Comparison of ENCODE assay signal across 11 cellular contexts in genomic region chr7:107972075-107972482, GRCh38. TPM values are rescaled to one million over a fixed set of nuclear protein-coding genes. Genes with fewer than 3 reads are reported as not detected.
DNase-seq lines count a peak whose midpoint lies in the region; ATAC-seq, FAIRE-seq and TF ChIP-seq lines count a peak whose summit lies in the region.
"Had no signal": no experiment of that assay in that cellular context is flagged by ENCODE, and none has a peak within 500 bp of the region (broad histone marks: within the 10 kb centered on the region; RNA-seq: fewer than 3 reads in every experiment).

No MANE protein-coding gene starts in this region.

- peaks cover 7% of the 10 kb centered on the region for H3K4me1 ChIP-seq in IMR-90 (ENCODE audit: control insufficient read depth, insufficient read depth, low read length)
- H3K4me1 ChIP-seq in HepG2 (ENCODE audit: insufficient read depth, low read length) = peaks cover 48% of the 10 kb centered on the region
- peaks cover 0 to 5% (median 0%) of the 10 kb centered on the region in 6 donors for H3K4me1 ChIP-seq in spleen
- H3K4me1 ChIP-seq: HAP-1 had no signal

- peaks cover 61% of the 10 kb centered on the region for H3K36me3 ChIP-seq in IMR-90 (ENCODE audit: control insufficient read depth, insufficient read depth, low read length)
- H3K36me3 ChIP-seq in HepG2 (replicated peaks in 1 of 2; ENCODE audit: control insufficient read depth in 1 of 2, insufficient read depth in 2 of 2, low read length in 2 of 2) = peaks cover 17 to 38% of the 10 kb centered on the region in 2 experiments
- H3K36me3 ChIP-seq in spleen = peaks cover 0 to 26% (median 0%) of the 10 kb centered on the region in 6 donors

- H3K4me2 ChIP-seq in IMR-90 (ENCODE audit: low read depth, low read length) (peak overlapping the region; percentile 10; the same call in 1 of the 2 replicates), HepG2 (ENCODE audit: low read depth, low read length) (0 out of 2 replicates have a peak overlapping the region, but pooled peaks have one; percentile 12)

- H3K4me3 ChIP-seq in IMR-90 (ENCODE audit: insufficient read depth, low read depth, low read length) (no peak overlapping the region), HepG2 (replicated peaks in 1 of 3; ENCODE audit: insufficient read depth in 1 of 3, low read depth in 2 of 3, low read length in 3 of 3) (no peak overlapping the region), spleen (no peak overlapping the region)
- H3K4me3 ChIP-seq: HAP-1 had no signal

- H4K91ac ChIP-seq in IMR-90 (ENCODE audit: insufficient read depth, low read depth, low read length) = no peak overlapping the region

- no peak overlapping the region for H3K56ac ChIP-seq in IMR-90 (ENCODE audit: extremely low read depth, insufficient read depth, low read length)

- dilution Hi-C loops in IMR-90 (cut with HindIII; ENCODE audit: low sequenced_read_pairs, unreplicated experiment) = no loop called here

- H3K79me2 ChIP-seq in HepG2 (ENCODE audit: insufficient read depth, low read length) = no peaks in the 10 kb centered on the region

- H2BK20ac ChIP-seq in IMR-90 (ENCODE audit: low read depth, low read length) = no peak overlapping the region

- intact Hi-C loops in IMR-90 (cut with micrococcal nuclease) = no loop called here
- intact Hi-C loops in HepG2 (cut with micrococcal nuclease; ENCODE audit: unreplicated experiment) = no loop called here
- intact Hi-C loops in spleen (cut with DNase I; ENCODE audit: low total_unique reads) = no loop called here

- H4K5ac ChIP-seq in IMR-90 (ENCODE audit: low read depth, low read length) = no peak overlapping the region; the same call in 1 of the 2 replicates

- H2AFZ ChIP-seq in IMR-90 (replicated peaks; ENCODE audit: low read length, poor library complexity) = no peak overlapping the region
- no peak overlapping the region for H2AFZ ChIP-seq in HepG2 (ENCODE audit: low read length)

- H3K14ac ChIP-seq in IMR-90 (replicated peaks; ENCODE audit: low read depth, low read length) = no peak overlapping the region

- no CpG with 5 or more reads among the region's 4 CpGs for WGBS in IMR-90 (ENCODE audit: extremely low coverage in 2 of 2, insufficient read length in 1 of 2), 2 experiments
- 6% methylated on average over 4 of the region's 4 CpGs for WGBS in HepG2 (ENCODE audit: low lambda C conversion rate)
- 51 to 80% (median 71%) methylated on average over 4 of the region's 4 CpGs for WGBS in spleen, 5 donors

- H3K23ac ChIP-seq in IMR-90 (ENCODE audit: low read depth, low read length) = no peak overlapping the region

- H3K36me3 Mint-ChIP-seq in chondrocyte (ENCODE audit: low read depth) = peaks cover 41% of the 10 kb centered on the region
- no peaks in the 10 kb centered on the region for H3K36me3 Mint-ChIP-seq in activated CD8-positive, alpha-beta T cell treated with anti-CD3 and anti-CD28 coated beads, Interleukin-2, amount 10 ng/mL, durations not matched to agents 7 days and 5 days (ENCODE audit: low read depth)

- peaks cover 19% of the 10 kb centered on the region for H3K9me1 ChIP-seq in IMR-90 (ENCODE audit: insufficient read depth, low read length)

- POLR2A ChIA-PET in IMR-90 (lab: Charles Lee; ENCODE audit: unreplicated experiment) (interaction anchor here (0.6 to 1.2 kb wide), 3 partner anchors 26 to 355 kb away, joined by 3 to 4 read pairs (median 4); no protein-coding TSS in a partner anchor), HepG2 (lab: Yijun Ruan, JAX) (interaction anchor here (0.6 to 2.2 kb wide), 2 partner anchors 32 to 123 kb away, joined by 3 to 10 read pairs; partner anchors contain the start of gene LAMB1)
- POLR2A ChIA-PET in activated CD8-positive, alpha-beta T cell treated with anti-CD3 and anti-CD28 coated beads, Interleukin-2, amount 10 ng/mL, durations not matched to agents 7 days and 5 days (lab: Charles Lee) = no interaction called here

- ATAC-seq in IMR-90 (ENCODE audit: low read depth) = peak; percentile 73
- ATAC-seq in HepG2 = peak; percentile 77
- no peak for ATAC-seq in activated CD8-positive, alpha-beta T cell treated with anti-CD3 and anti-CD28 coated beads, Interleukin-2, amount 10 ng/mL, durations not matched to agents 7 days and 5 days

- H4K8ac ChIP-seq in IMR-90 (ENCODE audit: low read depth in 2 of 2, low read length in 2 of 2) = no peak overlapping the region

- H3K9ac ChIP-seq in IMR-90 (ENCODE audit: low read depth, low read length) (no peak overlapping the region), HepG2 (ENCODE audit: insufficient read depth, low read depth, low read length) (no peak overlapping the region)

- H2AK9ac ChIP-seq in IMR-90 (replicated peaks; ENCODE audit: low read depth, low read length, poor library complexity) = no peak overlapping the region

- H3K27ac ChIP-seq in IMR-90 (ENCODE audit: insufficient read depth, low read length) (peak overlapping the region; percentile 23; the same call in 1 of the 2 replicates), HepG2 (ENCODE audit: extremely low read length, insufficient read depth, low read length) (peak overlapping the region; percentile 61), spleen (peak overlapping the region in 7 of 8 donors; percentile 10 to 78 (median 69))

- peaks cover 33% of the 10 kb centered on the region for H3K4me1 Mint-ChIP-seq in chondrocyte (ENCODE audit: low read depth)
- no peaks in the 10 kb centered on the region for H3K4me1 Mint-ChIP-seq in activated CD8-positive, alpha-beta T cell treated with anti-CD3 and anti-CD28 coated beads, Interleukin-2, amount 10 ng/mL, durations not matched to agents 7 days and 5 days (ENCODE audit: low read depth)

- peak overlapping the region; percentile 43; the same call in 1 of the 2 replicates for H3K18ac ChIP-seq in IMR-90 (ENCODE audit: low read depth, low read length)

- in situ Hi-C loops in IMR-90 (cut with MboI; ENCODE audit: low sequenced_read_pairs) = no loop called here
- in situ Hi-C loops in HepG2 (cut with HindIII; ENCODE audit: extremely low pct_ligation_motif_present, low pct_unique_long_range_greater_than_20kb) = no loop called here

- CTCF ChIA-PET in IMR-90 (lab: Yijun Ruan, JAX) (interaction anchor here (0.7 kb wide), 1 partner anchor 37 kb away, joined by 3 read pairs; no protein-coding TSS in a partner anchor), HepG2 (lab: Yijun Ruan, JAX; ENCODE audit: low intra/inter-chr PET ratio, low total read pairs) (no interaction called here)
- CTCF ChIA-PET in activated CD8-positive, alpha-beta T cell treated with anti-CD3 and anti-CD28 coated beads, Interleukin-2, amount 10 ng/mL, durations not matched to agents 7 days and 5 days (lab: Charles Lee) = no interaction called here

- H3K9me3 ChIP-seq in IMR-90 (ENCODE audit: control insufficient read depth, insufficient read depth, low read length) (no peaks in the 10 kb centered on the region), HepG2 (ENCODE audit: low read length) (no peaks in the 10 kb centered on the region), spleen (no peaks in the 10 kb centered on the region)
- H3K9me3 ChIP-seq: HAP-1 had no signal

- H2BK120ac ChIP-seq in IMR-90 (ENCODE audit: low read depth, low read length) = no peak overlapping the region; the same call in 1 of the 2 replicates

- H3K27me3 ChIP-seq in IMR-90 (ENCODE audit: control insufficient read depth, insufficient read depth, low read length) (no peaks in the 10 kb centered on the region), HepG2 (ENCODE audit: control insufficient read depth in 1 of 2, insufficient read depth in 2 of 2, low read length in 2 of 2) (no peaks in the 10 kb centered on the region), spleen (replicated peaks in 1 of 7) (no peaks in the 10 kb centered on the region)

- FAIRE-seq in HepG2 (lab: Jason Lieb, UNC) = peak; percentile 95

- no peak overlapping the region for H2AK5ac ChIP-seq in IMR-90 (ENCODE audit: low read depth, low read length)

- no peak overlapping the region for H2BK15ac ChIP-seq in IMR-90 (ENCODE audit: low read depth, low read length)

- H3K9me3 Mint-ChIP-seq in chondrocyte (ENCODE audit: low read depth) = no peaks in the 10 kb centered on the region
- no peaks in the 10 kb centered on the region for H3K9me3 Mint-ChIP-seq in activated CD8-positive, alpha-beta T cell treated with anti-CD3 and anti-CD28 coated beads, Interleukin-2, amount 10 ng/mL, durations not matched to agents 7 days and 5 days (ENCODE audit: insufficient read depth)

- no peak for TF ChIP-seq POLR2A in IMR-90 (IDR thresholded peaks at IDR 0.05; ENCODE audit: low read depth, low read length)
- no peak for TF ChIP-seq POLR2A in HepG2 (IDR thresholded peaks at IDR 0.05; ENCODE audit: insufficient read depth in 1 of 2, low read depth in 2 of 2, low read length in 2 of 2)
- TF ChIP-seq POLR2A in spleen (IDR thresholded peaks at IDR 0.05) = no peak

- H4K20me1 ChIP-seq in IMR-90 (ENCODE audit: insufficient read depth, low read length) = peaks cover 7% of the 10 kb centered on the region
- peaks cover 3% of the 10 kb centered on the region for H4K20me1 ChIP-seq in HepG2 (ENCODE audit: insufficient read depth, low read length)

- DNase-seq in IMR-90 = peak; percentile 76
- no peak for DNase-seq in chondrocyte (ENCODE audit: low spot score)
- DNase-seq in HepG2 (ENCODE audit: low spot score) = peak; percentile 91
- DNase-seq in spleen = no peak
- no peak for DNase-seq in kidney glomerular epithelial cell (lab: John Stamatoyannopoulos, UW)
- DNase-seq in hippocampal formation (lab: John Stamatoyannopoulos, UW) = no peak
- no peak for DNase-seq in COLO668 (lab: John Stamatoyannopoulos, UW; ENCODE audit: unreplicated experiment)
- DNase-seq in activated CD8-positive, alpha-beta T cell treated with anti-CD3 and anti-CD28 coated beads, Interleukin-2, amount 10 ng/mL, durations not matched to agents 7 days and 5 days = no peak
- DNase-seq: NCI-H2029 had no signal

- H3K27ac Mint-ChIP-seq in chondrocyte (ENCODE audit: unreplicated experiment) = peak overlapping the region; percentile 75
- H3K27ac Mint-ChIP-seq in activated CD8-positive, alpha-beta T cell treated with anti-CD3 and anti-CD28 coated beads, Interleukin-2, amount 10 ng/mL, durations not matched to agents 7 days and 5 days = no peak overlapping the region

- BruUV-seq in IMR-90 (replicated peaks; lab: Mats Ljungman, UMichigan) (no TSS peak), HepG2 (replicated peaks; lab: Mats Ljungman, UMichigan) (TSS peak; percentile 25)

- TF ChIP-seq EP300 in HepG2 (IDR thresholded peaks at IDR 0.05; ENCODE audit: low read depth in 2 of 2, low read length in 2 of 2) = peak in 1 of 2 experiments; percentile 87; a peak in 2 of 4 replicates
- TF ChIP-seq EP300 in HepG2 (CRISPR knock-in tag; IDR thresholded peaks at IDR 0.05; ENCODE audit: borderline replicate concordance) = peak; percentile 84

- no peaks in the 10 kb centered on the region for H3K27me3 Mint-ChIP-seq in chondrocyte (ENCODE audit: low read depth)
- H3K27me3 Mint-ChIP-seq in activated CD8-positive, alpha-beta T cell treated with anti-CD3 and anti-CD28 coated beads, Interleukin-2, amount 10 ng/mL, durations not matched to agents 7 days and 5 days (ENCODE audit: low read depth) = peaks cover 9% of the 10 kb centered on the region

- H3K4ac ChIP-seq in IMR-90 (ENCODE audit: low read depth, low read length) = no peak overlapping the region

- no peak overlapping the region for H3K4me3 Mint-ChIP-seq in chondrocyte (ENCODE audit: unreplicated experiment)
- no peak overlapping the region for H3K4me3 Mint-ChIP-seq in activated CD8-positive, alpha-beta T cell treated with anti-CD3 and anti-CD28 coated beads, Interleukin-2, amount 10 ng/mL, durations not matched to agents 7 days and 5 days

- no peak for TF ChIP-seq CTCF in IMR-90 (conservative IDR thresholded peaks at IDR 0.05; ENCODE audit: low read depth, low read length)
- TF ChIP-seq CTCF in chondrocyte (IDR thresholded peaks at IDR 0.05) = no peak
- no peak for TF ChIP-seq CTCF in HepG2 (CRISPR knock-in tag; IDR thresholded peaks at IDR 0.05)
- no peak for TF ChIP-seq CTCF in spleen (IDR thresholded peaks at IDR 0.05 in 8 of 11, conservative IDR thresholded peaks at IDR 0.05 in 3 of 11)

- peaks cover 4 to 45% of the 10 kb centered on the region in 2 experiments; a peak in 3 of 4 replicates for H3K79me1 ChIP-seq in IMR-90 (ENCODE audit: low read depth in 1 of 2, low read length in 2 of 2)

- peak overlapping the region; percentile 11 for H2BK5ac ChIP-seq in IMR-90 (ENCODE audit: low read depth, low read length, poor library complexity, severe bottlenecking)

- TF ChIP-seq RAD21 in IMR-90 (IDR thresholded peaks at IDR 0.05; ENCODE audit: low read length) (no peak), HepG2 (CRISPR knock-in tag; IDR thresholded peaks at IDR 0.05) (no peak)

RNA-seq across cellular contexts. Expression of gene LAMB1, which starts 30.9 kb away (rescaled TPM):
- 117 TPM in 2 replicates for total RNA-seq in IMR-90 (2012; rRNA removed)
- 97.5 and 114 TPM in 2 replicates for polyA plus RNA-seq in IMR-90 (2012; rRNA removed)
- 83.3 and 90.8 TPM in 2 replicates for polyA plus RNA-seq in IMR-90 (2012; cell fraction: cytosol; rRNA removed)
- 304 and 403 TPM in 2 replicates for polyA plus RNA-seq in IMR-90 (2012; cell fraction: nucleus; rRNA removed; ENCODE audit: low replicate concordance)
- 405 to 481 TPM (median 466 TPM) in 3 replicates for total RNA-seq in chondrocyte
- 56.4 and 109 TPM in 2 replicates for total RNA-seq in HepG2 (2016; rRNA removed; fragmentation: Illumina TruSeq; extraction: Trizol)
- total RNA-seq in HepG2 (2016; cell fraction: cytosol; rRNA removed; fragmentation: Illumina TruSeq; extraction: Trizol; ENCODE audit: low read depth) = 12.3 and 15.0 TPM in 2 replicates
- total RNA-seq in HepG2 (2016; cell fraction: insoluble cytoplasmic fraction; rRNA removed; fragmentation: Illumina TruSeq; extraction: Trizol) = 48.3 and 110 TPM in 2 replicates
- total RNA-seq in HepG2 (2016; cell fraction: membrane; rRNA removed; fragmentation: Illumina TruSeq; extraction: Trizol) = 19.7 and 21.8 TPM in 2 replicates
- 137 and 161 TPM in 2 replicates for total RNA-seq in HepG2 (2016; cell fraction: nucleus; rRNA removed; fragmentation: Illumina TruSeq; extraction: Trizol)
- 124 and 127 TPM in 2 replicates for polyA plus RNA-seq in HepG2 (2011; rRNA removed)
- 101 and 116 TPM in 2 replicates for polyA plus RNA-seq in HepG2 (2011; cell fraction: cytosol; rRNA removed)
- 265 and 290 TPM in 2 replicates for polyA plus RNA-seq in HepG2 (2011; cell fraction: nucleus; rRNA removed)
- 106 and 132 TPM in 2 replicates for polyA plus RNA-seq in HepG2 (2012)
- polyA plus RNA-seq in HepG2 (2016; cell fraction: cytosol; fragmentation: Illumina TruSeq; extraction: Trizol; ENCODE audit: low read depth) = 5.0 and 5.8 TPM in 2 replicates
- polyA plus RNA-seq in HepG2 (2016; cell fraction: insoluble cytoplasmic fraction; fragmentation: Illumina TruSeq; extraction: Trizol; ENCODE audit: low read depth) = 59.1 and 60.9 TPM in 2 replicates
- polyA plus RNA-seq in HepG2 (2016; cell fraction: membrane; fragmentation: Illumina TruSeq; extraction: Trizol; ENCODE audit: low read depth) = 8.8 and 14.3 TPM in 2 replicates
- 286 and 312 TPM in 2 replicates for polyA plus RNA-seq in HepG2 (2016; cell fraction: nucleus; fragmentation: Illumina TruSeq; extraction: Trizol; ENCODE audit: insufficient read depth, low read depth)
- polyA minus RNA-seq in HepG2 (2011; rRNA and poly(A)+ RNA removed; ENCODE audit: low replicate concordance) = 105 and 627 TPM in 2 replicates
- polyA minus RNA-seq in HepG2 (2011; cell fraction: cytosol; rRNA and poly(A)+ RNA removed) = 120 and 164 TPM in 2 replicates
- polyA minus RNA-seq in HepG2 (2011; cell fraction: nucleus; rRNA and poly(A)+ RNA removed) = 204 and 208 TPM in 2 replicates
- 100 to 1,000 TPM in 6 of 7 donors, 10 to 100 TPM in 1; 66.4 to 181 (median 149) TPM for total RNA-seq in spleen
- 10 to 100 TPM; 51.4 to 74.8 (median 68.6) TPM for polyA plus RNA-seq in spleen
- total RNA-seq in activated CD8-positive, alpha-beta T cell treated with anti-CD3 and anti-CD28 coated beads, Interleukin-2, amount 10 ng/mL, durations not matched to agents 7 days and 5 days = not detected
- total RNA-seq: T-helper 1 cell treated with Interleukin-12 subunit alpha and Interleukin-12 subunit beta and Interleukin-4 antibody, amounts not matched to agents 30 ng/mL and 1 ng/mL, for 36 hours had no signal

Comparison
In these comparisons a context has a peak if more than half of its experiments do, and no peak if none do; other contexts are left out.
1. DNase-seq: peak in IMR-90 (single experiment) and HepG2 (single experiment); none in chondrocyte (single experiment), spleen (single experiment), kidney glomerular epithelial cell (single experiment), hippocampal formation (0 of 2), COLO668 (single experiment) and activated CD8-positive, alpha-beta T cell treated with anti-CD3 and anti-CD28 coated beads, Interleukin-2, amount 10 ng/mL, durations not matched to agents 7 days and 5 days (single experiment).
2. RNA of gene LAMB1, which starts 30.9 kb away (total RNA-seq): 405 to 481 TPM in chondrocyte, 66.4 to 181 TPM in spleen, 117 TPM in IMR-90 and 12.3 to 161 TPM in HepG2; not detected in activated CD8-positive, alpha-beta T cell treated with anti-CD3 and anti-CD28 coated beads, Interleukin-2, amount 10 ng/mL, durations not matched to agents 7 days and 5 days; every median in the first group is over 10 times any median in the second.
3. Peak in every context shown above with its lines, with median percentiles within 50 percentile points of each other: H3K27ac ChIP-seq.